In the genomic region with DNA sequence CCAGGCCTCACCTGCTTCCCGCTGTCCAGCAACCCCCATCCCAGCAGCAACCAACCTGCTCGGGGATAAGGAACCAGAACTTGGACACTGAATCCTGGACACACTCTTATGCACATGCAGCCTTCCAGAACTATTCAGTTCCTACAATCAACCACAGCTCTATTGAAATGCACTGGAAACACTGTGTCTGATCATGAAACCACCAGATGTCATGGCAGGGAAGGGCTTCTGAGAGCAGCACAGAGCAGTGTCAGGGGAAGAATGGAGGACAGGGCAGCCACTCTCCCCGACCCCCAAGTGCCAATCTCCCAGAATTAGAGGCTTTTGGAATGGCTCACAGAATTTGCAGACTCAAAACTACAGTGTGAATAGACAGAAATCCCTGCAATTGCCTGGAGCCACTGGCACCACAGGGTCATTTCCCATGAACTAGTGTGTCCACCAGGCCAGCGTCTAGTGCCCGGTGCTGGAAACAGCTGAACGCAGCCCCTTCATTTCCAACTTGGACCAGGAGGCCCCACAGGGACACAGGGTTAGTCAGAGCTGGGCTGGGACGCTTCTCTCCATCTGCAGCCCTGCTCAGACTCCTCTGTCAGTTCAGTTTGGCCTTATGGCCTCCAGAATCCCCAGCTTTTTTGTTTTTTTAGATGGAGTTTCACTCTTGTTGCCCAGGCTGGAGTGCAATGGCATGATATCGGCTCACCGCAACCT, we compare ENCODE assay signal across 1 cellular context.
TF ChIP-seq lines count a peak whose summit lies in the region.

No MANE protein-coding gene starts in this region.

TF ChIP-seq in GM12878, 131 proteins besides CTCF, POLR2A, EP300 and RAD21:
- TF ChIP-seq SMC3 (IDR thresholded peaks at IDR 0.05; ENCODE audit: borderline replicate concordance, low read length) (peak; percentile 26; the same call in 1 of the 2 replicates), IRF4 (IDR thresholded peaks at IDR 0.05; ENCODE audit: low read depth, low read length) (peak; percentile 84), SPI1 (IDR thresholded peaks at IDR 0.05; ENCODE audit: borderline replicate concordance, insufficient read depth, low read depth, low read length) (no peak), YY1 (IDR thresholded peaks at IDR 0.05; ENCODE audit: low read depth, low read length) (0 out of 2 replicates have a peak, but pooled peaks have one; percentile 15), JUNB (IDR thresholded peaks at IDR 0.05) (no peak)
